Comparison of ENCODE assay signal across 16 cellular contexts in the genomic region with DNA sequence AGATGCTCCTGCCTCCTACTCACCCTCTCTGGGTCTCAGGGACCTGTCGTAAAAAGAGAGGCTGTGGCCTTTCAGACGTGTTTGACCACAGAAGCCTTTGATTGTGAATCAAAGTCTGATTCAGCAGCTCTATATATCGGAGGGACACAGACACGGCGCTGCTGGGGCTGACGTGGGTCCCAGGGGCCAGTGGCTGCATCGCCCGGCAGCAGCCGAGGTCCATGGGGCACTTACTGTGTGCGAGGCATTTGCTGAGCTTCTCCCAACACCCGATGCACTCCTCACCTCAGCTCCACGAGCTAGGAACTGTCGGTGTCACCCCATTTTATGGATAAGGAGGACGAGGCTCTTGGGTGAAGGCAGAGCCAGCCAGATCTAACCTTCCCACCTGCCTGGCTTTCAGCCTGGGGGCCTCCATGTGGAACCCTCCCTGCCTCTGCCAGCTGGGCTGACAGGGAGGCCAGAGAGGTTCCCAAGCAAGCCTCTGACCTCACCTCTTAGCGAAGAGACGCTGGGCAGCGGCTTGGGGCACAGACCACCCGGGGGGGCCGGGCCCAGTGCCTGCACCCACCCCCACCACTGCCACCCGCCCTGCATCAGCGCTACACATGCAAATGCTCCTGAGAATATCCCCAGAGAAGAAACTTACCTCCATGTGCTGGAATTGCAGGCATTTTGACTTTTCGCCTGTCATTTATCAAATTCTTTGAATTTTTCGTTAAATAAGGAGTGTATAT. TPM values are rescaled to one million over a fixed set of nuclear protein-coding genes. Genes with fewer than 3 reads are reported as not detected.
A peak's percentile ranks its signal among the peaks of the same experiment; 100 is the strongest.
DNase-seq lines count a peak whose midpoint lies in the region; ATAC-seq and TF ChIP-seq lines count a peak whose summit lies in the region.
"Had no signal": no experiment of that assay in that cellular context is flagged by ENCODE, and none has a peak within 500 bp of the region (broad histone marks: within the 10 kb centered on the region; RNA-seq: fewer than 3 reads in every experiment).

No MANE protein-coding gene starts in this region.

- peaks cover 98% of the 10 kb centered on the region for H3K4me1 ChIP-seq in vagina
- H3K4me1 ChIP-seq: SJSA1 had no signal

- H3K9me3 ChIP-seq in vagina, result no peaks in the 10 kb centered on the region
- H3K9me3 ChIP-seq: SJSA1 had no signal

- no peaks in the 10 kb centered on the region for H3K9me3 Mint-ChIP-seq in Calu3 (ENCODE audit: low read depth, unreplicated experiment)
- no peaks in the 10 kb centered on the region for H3K9me3 Mint-ChIP-seq in nephron
- H3K9me3 Mint-ChIP-seq: CD4-positive, alpha-beta T cell had no signal

- BruUV-seq in Calu3 (replicated peaks; lab: Mats Ljungman, UMichigan), result no TSS peak

- peak overlapping the region; percentile 88 for H3K4me3 Mint-ChIP-seq in Calu3 (ENCODE audit: low read depth, unreplicated experiment)
- H3K4me3 Mint-ChIP-seq in nephron, result no peak overlapping the region
- H3K4me3 Mint-ChIP-seq: CD4-positive, alpha-beta T cell had no signal

- peaks cover 100% of the 10 kb centered on the region for H3K36me3 Mint-ChIP-seq in Calu3 (ENCODE audit: insufficient read depth, unreplicated experiment)
- no peaks in the 10 kb centered on the region for H3K36me3 Mint-ChIP-seq in nephron (ENCODE audit: low read depth)

- intact Hi-C loops in Calu3 (cut with micrococcal nuclease; ENCODE audit: unreplicated experiment) (no loop called here), vagina (cut with DNase I) (no loop called here)

- H3K27me3 Mint-ChIP-seq in Calu3 (ENCODE audit: unreplicated experiment), result no peaks in the 10 kb centered on the region
- peaks cover 6% of the 10 kb centered on the region for H3K27me3 Mint-ChIP-seq in nephron (ENCODE audit: low read depth)
- H3K27me3 Mint-ChIP-seq: CD4-positive, alpha-beta T cell had no signal

- peak overlapping the region; percentile 97 for H3K27ac Mint-ChIP-seq in Calu3 (ENCODE audit: unreplicated experiment)
- peak overlapping the region in 2 of 3 experiments; percentile 26 to 98 for H3K27ac Mint-ChIP-seq in nephron
- H3K27ac Mint-ChIP-seq: CD4-positive, alpha-beta T cell had no signal

- H3K27ac ChIP-seq in VCaP (peak overlapping the region; percentile 99), vagina (peak overlapping the region; percentile 65)
- H3K27ac ChIP-seq: HL-60, SJSA1 had no signal

- H3K4me1 Mint-ChIP-seq in Calu3 (ENCODE audit: low read depth, unreplicated experiment) (peaks cover 99% of the 10 kb centered on the region), nephron (peaks cover 94% of the 10 kb centered on the region)

- no peaks in the 10 kb centered on the region for H3K27me3 ChIP-seq in vagina
- H3K27me3 ChIP-seq: SJSA1 had no signal

- H3K36me3 ChIP-seq in vagina, result no peaks in the 10 kb centered on the region
- H3K36me3 ChIP-seq: SJSA1 had no signal

- no peak overlapping the region for H3K4me3 ChIP-seq in vagina
- H3K4me3 ChIP-seq: SJSA1 had no signal

- CTCF ChIA-PET in Calu3 (lab: Charles Lee), result interaction anchor here (0.9 to 3.8 kb wide), 2 partner anchors 9 to 67 kb away, joined by 4 to 17 read pairs; no protein-coding TSS in a partner anchor

- no peak for ATAC-seq in GM18870 (IDR thresholded peaks at IDR 0.05; ENCODE audit: unreplicated experiment)

- TF ChIP-seq CTCF in Calu3 (IDR thresholded peaks at IDR 0.05; ENCODE audit: unreplicated experiment) (no peak), VCaP (conservative IDR thresholded peaks at IDR 0.05) (no peak), nephron (IDR thresholded peaks at IDR 0.05; ENCODE audit: unreplicated experiment in 3 of 3) (no peak), vagina (IDR thresholded peaks at IDR 0.05) (no peak)

- no peak for TF ChIP-seq POLR2A in vagina (IDR thresholded peaks at IDR 0.05)

- DNase-seq in Calu3 (no peak), vagina (ENCODE audit: extremely low spot score in 2 of 2) (no peak), occipital lobe (lab: John Stamatoyannopoulos, UW) (no peak), AG08396 (ENCODE audit: low spot score) (no peak)
- DNase-seq: ACHN; CD4-positive, alpha-beta T cell; HCEC 1CT; NCI-H1105; NCI-H187 treated with DMSO at 0.1 percent for 48 hours; NCI-H446; NCI-H69 had no signal

RNA-seq across cellular contexts. Expression of gene PMEPA1, which starts 19.9 kb away (rescaled TPM):
- total RNA-seq in Calu3 (2022) (732 and 1,302 TPM in 2 replicates), vagina (11.3 TPM), occipital lobe (8.3 TPM)

Comparison
In these comparisons a context has a peak if more than half of its experiments do, and no peak if none do; other contexts are left out.
1. RNA of gene PMEPA1, which starts 19.9 kb away (total RNA-seq): 732 to 1,302 TPM in Calu3; 11.3 TPM in vagina (single experiment) and 8.3 TPM in occipital lobe (single experiment); every median in the first group is over 10 times any median in the second.